18 cellular contexts compared by ENCODE assay signal in genomic region chr4:82802906-82803305, GRCh38.
"Had no signal": no experiment of that assay in that cellular context is flagged by ENCODE, and none has a peak within 500 bp of the region (broad histone marks: within the 10 kb centered on the region; RNA-seq: fewer than 3 reads in every experiment).

No MANE protein-coding gene starts in this region.

- H3K4me3 ChIP-seq: heart left ventricle, left lung, sigmoid colon, stomach, testis had no signal

- H3K27me3 ChIP-seq: sigmoid colon, testis had no signal

- H3K27ac ChIP-seq: epithelial cell of prostate, heart left ventricle, left lung, sigmoid colon, stomach, testis, WERI-Rb-1 had no signal

- H3K36me3 ChIP-seq: heart left ventricle, left lung, sigmoid colon, stomach had no signal

- H3K9me3 ChIP-seq: heart left ventricle, left lung, sigmoid colon, stomach, testis had no signal

- DNase-seq: activated CD4-positive, alpha-beta T cell treated with anti-CD3 and anti-CD28 coated beads for 1 hour; activated CD8-positive, alpha-beta memory T cell treated with anti-CD3 and anti-CD28 coated beads for 24 hours; activated CD8-positive, alpha-beta memory T cell treated with anti-CD3 and anti-CD28 coated beads, Interleukin-2, amount 50 U/mL, for 48 hours; activated gamma-delta T cell; activated T-cell treated with anti-CD3 and anti-CD28 coated beads, Interleukin-2, amount 50 U/mL, for 72 hours; amniotic stem cell; dermis blood vessel endothelial cell; effector memory CD8-positive, alpha-beta T cell; heart left ventricle; left lung; midbrain; sigmoid colon; stimulated activated CD4-positive, alpha-beta T cell treated with anti-CD3 and anti-CD28 coated beads, Interleukin-4, amount 100 ng/mL, for 24 hours; stomach; T1000; testis; WERI-Rb-1 had no signal
